16 cellular contexts compared by ENCODE assay signal in the genomic region with DNA sequence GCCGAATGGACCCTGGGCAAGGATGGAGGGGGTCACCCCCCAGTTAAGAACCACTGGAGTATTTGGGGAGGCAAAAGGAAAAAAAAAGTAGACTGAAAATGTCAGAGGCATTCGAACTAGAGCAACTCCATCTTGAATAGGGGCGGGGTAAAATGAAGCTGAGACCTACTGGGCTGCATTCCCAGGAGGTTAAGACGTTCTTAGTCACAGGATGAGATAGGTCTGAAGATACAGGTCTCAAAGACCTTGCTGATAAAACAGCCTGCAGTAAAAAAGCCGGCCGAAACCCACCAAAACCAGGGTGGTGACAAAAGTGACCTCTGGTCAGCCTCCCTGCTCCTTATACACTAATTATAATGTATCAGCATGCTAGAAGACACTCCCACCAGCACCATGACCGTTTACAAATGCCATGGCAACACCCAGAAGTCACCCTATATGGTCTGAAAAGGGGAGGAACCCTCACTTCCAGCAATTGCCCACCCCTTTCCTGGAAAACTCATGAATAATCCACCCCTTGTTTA.
"Had no signal": no experiment of that assay in that cellular context is flagged by ENCODE, and none has a peak within 500 bp of the region (broad histone marks: within the 10 kb centered on the region; RNA-seq: fewer than 3 reads in every experiment).

No MANE protein-coding gene starts in this region.

- H3K4me3 Mint-ChIP-seq: activated T-cell treated with anti-CD3 and anti-CD28 coated beads, Interleukin-2, amount 50 U/mL, for 4 hours; mesothelial cell of epicardium had no signal

- H3K4me1 ChIP-seq: right atrium auricular region had no signal

- H3K9me3 ChIP-seq: body of pancreas, right atrium auricular region, stomach, thoracic aorta had no signal

- ATAC-seq: activated CD4-positive, CD25-positive, alpha-beta regulatory T cell treated with anti-CD3 and anti-CD28 coated beads, Interleukin-2, amount 50 U/mL, for 24 hours; activated naive CD8-positive, alpha-beta T cell treated with anti-CD3 and anti-CD28 coated beads, Interleukin-2, amount 50 U/mL, for 24 hours; activated T-cell treated with anti-CD3 and anti-CD28 coated beads, Interleukin-2, amount 50 U/mL, for 4 hours; body of pancreas had no signal

- H3K36me3 ChIP-seq: right atrium auricular region, stomach, thoracic aorta had no signal

- H3K79me2 ChIP-seq: hepatocyte had no signal

- H3K27ac ChIP-seq: body of pancreas, hepatocyte, right atrium auricular region, stomach, thoracic aorta had no signal

- H2AFZ ChIP-seq: hepatocyte had no signal

- H3K4me3 ChIP-seq: body of pancreas, hepatocyte, right atrium auricular region, stomach, thoracic aorta had no signal

- H3K27ac Mint-ChIP-seq: activated naive CD8-positive, alpha-beta T cell treated with anti-CD3 and anti-CD28 coated beads, Interleukin-2, amount 50 U/mL, for 24 hours had no signal

- H3K4me2 ChIP-seq: hepatocyte had no signal

- FAIRE-seq: small intestine, TTC549, urothelium cell line had no signal

- H3K9me3 Mint-ChIP-seq: activated naive CD8-positive, alpha-beta T cell treated with anti-CD3 and anti-CD28 coated beads, Interleukin-2, amount 50 U/mL, for 24 hours; activated T-cell treated with anti-CD3 and anti-CD28 coated beads, Interleukin-2, amount 50 U/mL, for 4 hours; mesothelial cell of epicardium had no signal

- H3K36me3 Mint-ChIP-seq: mesothelial cell of epicardium had no signal

- DNase-seq: activated CD4-positive, alpha-beta T cell treated with anti-CD3 and anti-CD28 coated beads, Interleukin-2, amount 50 U/mL, for 4 hours; activated effector memory CD4-positive, alpha-beta T cell treated with anti-CD3 and anti-CD28 coated beads, Interleukin-2, amount 50 U/mL, for 16 hours; activated naive CD8-positive, alpha-beta T cell treated with anti-CD3 and anti-CD28 coated beads, Interleukin-2, amount 50 U/mL, for 24 hours; activated T-cell treated with anti-CD3 and anti-CD28 coated beads, Interleukin-2, amount 50 U/mL, for 4 hours; body of pancreas; erythroblast; small intestine; stomach; T-helper 2 cell had no signal
